In the genomic region with DNA sequence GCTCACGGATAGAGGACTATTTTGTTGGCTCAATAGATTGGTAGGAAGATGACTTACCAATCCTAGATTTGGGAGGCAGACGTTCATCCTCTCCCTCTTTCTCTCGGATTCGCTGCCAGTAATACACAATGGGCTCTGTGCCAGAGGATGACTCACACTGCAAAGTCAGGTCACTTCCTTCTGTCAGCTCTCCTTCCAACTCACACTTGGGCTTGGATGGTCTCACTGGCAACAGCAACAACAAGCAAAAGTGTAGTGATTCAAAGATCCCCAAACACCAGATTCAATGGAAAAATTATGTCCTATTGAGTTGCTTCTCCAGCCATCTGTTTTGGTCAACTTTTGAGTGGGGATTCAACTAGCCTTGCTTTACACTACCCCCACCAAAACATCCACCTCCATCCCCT, we compare ENCODE assay signal across 8 cellular contexts. TPM values are rescaled to one million over a fixed set of nuclear protein-coding genes. Genes with fewer than 3 reads are reported as not detected.
DNase-seq lines count a peak whose midpoint lies in the region; ATAC-seq and TF ChIP-seq lines count a peak whose summit lies in the region.

No MANE protein-coding gene starts in this region.

- no peak for TF ChIP-seq CTCF in fibroblast of the aortic adventitia (IDR thresholded peaks at IDR 0.05; ENCODE audit: insufficient read depth, low read length)
- TF ChIP-seq CTCF in parathyroid adenoma (IDR thresholded peaks at IDR 0.05) = no peak

- H3K9ac ChIP-seq in parathyroid adenoma = no peak overlapping the region

- H3K27ac ChIP-seq in parathyroid adenoma = peak overlapping the region; percentile 83
- H3K27ac ChIP-seq in aorta (ENCODE audit: low read depth in 1 of 2, low read length in 2 of 2) = no peak overlapping the region

- H3K36me3 ChIP-seq in parathyroid adenoma (ENCODE audit: control insufficient read depth, insufficient read depth, low read length) (no peaks in the 10 kb centered on the region), aorta (ENCODE audit: control insufficient read depth in 1 of 2, insufficient read depth in 2 of 2, low read length in 1 of 2) (peaks cover 0 to 2% of the 10 kb centered on the region in 2 donors)

- no peak overlapping the region for H3K4me3 ChIP-seq in fibroblast of the aortic adventitia (ENCODE audit: low read depth, low read length)
- peak overlapping the region; percentile 20 for H3K4me3 ChIP-seq in parathyroid adenoma (ENCODE audit: low read depth, low read length)
- no peak overlapping the region for H3K4me3 ChIP-seq in aorta (ENCODE audit: low read length in 2 of 2)

- 2 to 3% methylated on average over 4 of the region's 4 CpGs for WGBS in aorta, 2 donors

- ATAC-seq in aorta (ENCODE audit: low FRiP score) (peak; percentile 85), GM18858 (IDR thresholded peaks at IDR 0.05; ENCODE audit: unreplicated experiment) (no peak)

- H3K79me2 ChIP-seq in parathyroid adenoma = no peaks in the 10 kb centered on the region

- H3K9me3 ChIP-seq in parathyroid adenoma (ENCODE audit: control insufficient read depth, low read length) (no peaks in the 10 kb centered on the region), aorta (ENCODE audit: control insufficient read depth, low read length) (no peaks in the 10 kb centered on the region)

- intact Hi-C loops in aorta (cut with DNase I) = no loop called here

- DNase-seq in GM04503 (ENCODE audit: low read depth) = peak; percentile 95
- peak; percentile 92 for DNase-seq in NCI-H82 (lab: John Stamatoyannopoulos, UW)
- peak; percentile 59 for DNase-seq in activated T-cell treated with anti-CD3 and anti-CD28 coated beads for 4 hours
- DNase-seq in fibroblast of the aortic adventitia (ENCODE audit: low read depth) = peak; percentile 97
- DNase-seq in aorta = peak; percentile 88 to 91
- DNase-seq in NK-92 treated with Interleukin-12 subunit alpha and Interleukin-12 subunit beta, amount 100 ng/mL, for 24 hours (lab: John Stamatoyannopoulos, UW) = no peak

- peak overlapping the region; percentile 25 for H3K4me2 ChIP-seq in parathyroid adenoma (ENCODE audit: low read length)

- H2AFZ ChIP-seq in parathyroid adenoma = no peak overlapping the region

- H3K27me3 ChIP-seq in parathyroid adenoma (ENCODE audit: control insufficient read depth, insufficient read depth, low read length) (no peaks in the 10 kb centered on the region), aorta (ENCODE audit: control insufficient read depth in 1 of 2, insufficient read depth in 2 of 2, low read length in 1 of 2) (no peaks in the 10 kb centered on the region)

- peaks cover 10% of the 10 kb centered on the region for H3K4me1 ChIP-seq in parathyroid adenoma
- H3K4me1 ChIP-seq in aorta (ENCODE audit: control insufficient read depth in 1 of 2, insufficient read depth in 2 of 2, low read length in 2 of 2) = peaks cover 0 to 2% of the 10 kb centered on the region in 2 donors

RNA-seq across cellular contexts. Expression of gene HSPA8, which starts 21.7 kb away (rescaled TPM):
- total RNA-seq in fibroblast of the aortic adventitia (ENCODE audit: low replicate concordance) = 1,138 and 2,934 TPM in 2 replicates
- 100 to 1,000 TPM; 543 to 888 TPM for total RNA-seq in aorta
- 100 to 1,000 TPM; 320 to 445 TPM for polyA plus RNA-seq in aorta
